15 cellular contexts compared by ENCODE assay signal in the genomic region with DNA sequence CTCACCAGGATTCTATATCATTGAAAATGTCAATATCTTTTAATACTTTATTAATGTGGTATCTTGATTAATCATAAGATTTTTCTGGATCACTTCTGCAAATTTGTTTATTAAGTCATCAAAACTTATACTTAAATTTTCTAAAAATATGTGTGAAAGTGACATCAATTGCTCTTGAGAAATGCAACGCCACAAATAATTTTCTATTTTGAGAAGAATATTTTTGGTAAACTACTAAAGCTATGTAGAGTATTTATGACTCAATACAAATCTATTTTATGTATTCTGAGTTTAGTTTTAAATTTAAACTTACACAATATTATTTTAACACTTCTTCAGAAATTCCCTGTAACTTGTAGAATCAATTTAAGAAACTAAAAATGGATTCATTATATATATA.
DNase-seq lines count a peak whose midpoint lies in the region; ATAC-seq, FAIRE-seq and TF ChIP-seq lines count a peak whose summit lies in the region.
"Had no signal": no experiment of that assay in that cellular context is flagged by ENCODE, and none has a peak within 500 bp of the region (broad histone marks: within the 10 kb centered on the region; RNA-seq: fewer than 3 reads in every experiment).

No MANE protein-coding gene starts in this region.

- H3K4me2 ChIP-seq in GM23248 (ENCODE audit: unreplicated experiment) = peak overlapping the region; percentile 34
- H3K4me2 ChIP-seq: BLaER1 treated with 17β-estradiol and CSF1 and Interleukin-3, amounts not matched to agents 10 nM and 100 nM had no signal

- H3K27me3 ChIP-seq in GM23248 (replicated peaks; ENCODE audit: insufficient read depth) (no peaks in the 10 kb centered on the region), tibial artery (no peaks in the 10 kb centered on the region)
- H3K27me3 ChIP-seq: BLaER1 treated with 17β-estradiol and CSF1 and Interleukin-3, amounts not matched to agents 10 nM and 100 nM had no signal

- no peak overlapping the region for H3K9ac ChIP-seq in GM23248
- H3K9ac ChIP-seq in kidney (ENCODE audit: low read length in 2 of 2) = no peak overlapping the region
- H3K9ac ChIP-seq: BLaER1 treated with 17β-estradiol and CSF1 and Interleukin-3, amounts not matched to agents 10 nM and 100 nM had no signal

- intact Hi-C loops in kidney (cut with DNase I) (loop anchor here (10.0 kb wide), 1 partner anchor 292 kb away; no protein-coding TSS in a partner anchor), tibial artery (cut with DNase I; ENCODE audit: low total_unique reads) (no loop called here)

- H3K4me3 ChIP-seq in AG10803 (ENCODE audit: low read length) (no peak overlapping the region), GM23248 (no peak overlapping the region), choroid plexus epithelial cell (ENCODE audit: low read depth, low read length) (no peak overlapping the region), kidney (ENCODE audit: low read length in 2 of 2) (no peak overlapping the region), tibial artery (no peak overlapping the region)
- H3K4me3 ChIP-seq: BLaER1 treated with 17β-estradiol and CSF1 and Interleukin-3, amounts not matched to agents 10 nM and 100 nM had no signal

- no peaks in the 10 kb centered on the region for H3F3A ChIP-seq in GM23248 (ENCODE audit: insufficient read depth)

- no peaks in the 10 kb centered on the region for H3K79me2 ChIP-seq in GM23248 (ENCODE audit: insufficient read depth)

- TF ChIP-seq CTCF in AG10803 (conservative IDR thresholded peaks at IDR 0.05; ENCODE audit: low read length) (no peak), choroid plexus epithelial cell (conservative IDR thresholded peaks at IDR 0.05; ENCODE audit: low read depth, low read length) (no peak), kidney (IDR thresholded peaks at IDR 0.05; ENCODE audit: borderline replicate concordance, extremely low read depth, insufficient read depth) (no peak), tibial artery (IDR thresholded peaks at IDR 0.05) (no peak)

- H3K27ac ChIP-seq in GM23248 = no peak overlapping the region
- H3K27ac ChIP-seq in kidney (ENCODE audit: low read depth in 2 of 2, low read length in 2 of 2) = no peak overlapping the region
- no peak overlapping the region for H3K27ac ChIP-seq in tibial artery
- H3K27ac ChIP-seq: BLaER1 treated with 17β-estradiol and CSF1 and Interleukin-3, amounts not matched to agents 10 nM and 100 nM had no signal

- 22 to 30% methylated on average over 1 of the region's 1 CpG for WGBS in GM23248 (ENCODE audit: low coverage in 1 of 2, low lambda C conversion rate in 2 of 2, missing lambda C conversion rate in 2 of 2), 2 experiments

- H4K20me1 ChIP-seq in GM23248 (ENCODE audit: insufficient read depth) = no peaks in the 10 kb centered on the region
- H4K20me1 ChIP-seq: BLaER1 treated with 17β-estradiol and CSF1 and Interleukin-3, amounts not matched to agents 10 nM and 100 nM had no signal

- H3K36me3 ChIP-seq in GM23248 (ENCODE audit: low read depth) (no peaks in the 10 kb centered on the region), kidney (ENCODE audit: control insufficient read depth in 1 of 2, insufficient read depth in 2 of 2, low read length in 2 of 2) (no peaks in the 10 kb centered on the region), tibial artery (no peaks in the 10 kb centered on the region)
- H3K36me3 ChIP-seq: BLaER1 treated with 17β-estradiol and CSF1 and Interleukin-3, amounts not matched to agents 10 nM and 100 nM had no signal

- H3K9me2 ChIP-seq in GM23248 (ENCODE audit: insufficient read depth) = no peaks in the 10 kb centered on the region

- in situ Hi-C loops in GM23248 (cut with MboI) = no loop called here

- DNase-seq in AG10803 (ENCODE audit: low read depth) (peak; percentile 24), GM23248 (peak; percentile 27), choroid plexus epithelial cell (ENCODE audit: low read depth) (peak; percentile 12), kidney (no peak), tibial artery (no peak), NCI-H146 treated with DMSO at 0.1 percent for 48 hours (lab: John Stamatoyannopoulos, UW; ENCODE audit: unreplicated experiment) (no peak), NCI-H1105 treated with DMSO at 0.1 percent for 48 hours (lab: John Stamatoyannopoulos, UW) (no peak)
- DNase-seq: 8988T; Calu3; CD4-positive, CD25-positive, alpha-beta regulatory T cell; DMS79; GDM1 had no signal

- H3K4me1 ChIP-seq in GM23248 (ENCODE audit: insufficient read depth) = peaks cover 24% of the 10 kb centered on the region
- no peaks in the 10 kb centered on the region for H3K4me1 ChIP-seq in kidney (ENCODE audit: control insufficient read depth in 1 of 2, insufficient read depth in 1 of 2, low read depth in 1 of 2, low read length in 2 of 2)
- H3K4me1 ChIP-seq in tibial artery = peaks cover 0 to 25% (median 0%) of the 10 kb centered on the region in 4 donors
- H3K4me1 ChIP-seq: BLaER1 treated with 17β-estradiol and CSF1 and Interleukin-3, amounts not matched to agents 10 nM and 100 nM had no signal

- H3K9me3 ChIP-seq in GM23248 (ENCODE audit: low read depth) (no peaks in the 10 kb centered on the region), kidney (ENCODE audit: control insufficient read depth in 1 of 2, low read length in 2 of 2) (no peaks in the 10 kb centered on the region), tibial artery (no peaks in the 10 kb centered on the region)
- H3K9me3 ChIP-seq: BLaER1 treated with 17β-estradiol and CSF1 and Interleukin-3, amounts not matched to agents 10 nM and 100 nM had no signal

- H2AFZ ChIP-seq in GM23248 = no peak overlapping the region

- no peak for ATAC-seq in HG03460 (IDR thresholded peaks at IDR 0.05; ENCODE audit: unreplicated experiment)

- peak; percentile 62 for FAIRE-seq in kidney (lab: Jason Lieb, UNC)
- FAIRE-seq: H54 had no signal

Comparison
In these comparisons a context has a peak if more than half of its experiments do, and no peak if none do; other contexts are left out.
1. DNase-seq: peak in AG10803 (single experiment), GM23248 (single experiment) and choroid plexus epithelial cell (single experiment); none in kidney (single experiment), tibial artery (0 of 2), NCI-H146 treated with DMSO at 0.1 percent for 48 hours (single experiment) and NCI-H1105 treated with DMSO at 0.1 percent for 48 hours (single experiment).